In the genomic region with DNA sequence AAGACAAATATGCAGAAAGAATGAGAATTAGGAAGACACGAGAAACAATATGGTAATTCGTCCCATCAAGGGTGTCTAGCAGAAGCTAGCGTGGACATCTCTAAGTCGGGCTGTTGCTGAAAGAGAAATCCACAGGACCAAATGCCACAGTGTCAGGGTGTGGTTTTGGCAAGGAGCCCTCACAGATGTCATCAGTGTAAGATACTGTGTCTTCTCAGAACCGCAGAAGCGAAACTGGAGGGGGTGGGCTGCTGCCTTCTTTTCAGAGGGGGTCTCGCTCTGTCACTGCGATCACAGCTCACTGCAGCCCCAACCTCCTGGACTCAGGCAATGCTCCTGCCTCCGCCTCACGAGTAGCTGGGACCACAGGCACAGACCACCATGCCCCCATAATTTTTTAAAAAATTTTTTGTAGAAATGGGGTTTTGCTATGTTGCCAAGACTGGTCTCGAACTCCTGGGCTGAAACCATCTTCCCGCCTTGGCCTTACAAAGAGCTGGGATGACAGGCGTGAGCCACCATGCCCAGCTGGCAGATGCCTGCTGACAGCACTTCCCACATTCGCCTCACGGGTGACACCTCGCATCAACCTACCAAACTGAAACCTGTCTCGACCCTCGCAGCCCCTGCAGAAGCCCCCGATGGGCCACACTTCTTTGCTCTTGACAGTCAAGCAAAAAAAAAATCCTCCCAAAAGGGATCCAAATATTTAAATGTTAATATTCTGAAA, we compare ENCODE assay signal across 1 cellular context.
TF ChIP-seq lines count a peak whose summit lies in the region.

No MANE protein-coding gene starts in this region.

TF ChIP-seq in K562, 482 proteins besides CTCF, POLR2A, EP300 and RAD21:
- TF ChIP-seq POLR2G (IDR thresholded peaks at IDR 0.05; ENCODE audit: low read depth, low read length) (0 out of 2 replicates have a peak, but pooled peaks have one; percentile 8), ZNF79 (CRISPR knock-in tag; IDR thresholded peaks at IDR 0.05; ENCODE audit: low read depth) (no peak), HOXB6 (CRISPR knock-in tag; IDR thresholded peaks at IDR 0.05; ENCODE audit: borderline replicate concordance) (no peak)
- TF ChIP-seq, protein P1, sequence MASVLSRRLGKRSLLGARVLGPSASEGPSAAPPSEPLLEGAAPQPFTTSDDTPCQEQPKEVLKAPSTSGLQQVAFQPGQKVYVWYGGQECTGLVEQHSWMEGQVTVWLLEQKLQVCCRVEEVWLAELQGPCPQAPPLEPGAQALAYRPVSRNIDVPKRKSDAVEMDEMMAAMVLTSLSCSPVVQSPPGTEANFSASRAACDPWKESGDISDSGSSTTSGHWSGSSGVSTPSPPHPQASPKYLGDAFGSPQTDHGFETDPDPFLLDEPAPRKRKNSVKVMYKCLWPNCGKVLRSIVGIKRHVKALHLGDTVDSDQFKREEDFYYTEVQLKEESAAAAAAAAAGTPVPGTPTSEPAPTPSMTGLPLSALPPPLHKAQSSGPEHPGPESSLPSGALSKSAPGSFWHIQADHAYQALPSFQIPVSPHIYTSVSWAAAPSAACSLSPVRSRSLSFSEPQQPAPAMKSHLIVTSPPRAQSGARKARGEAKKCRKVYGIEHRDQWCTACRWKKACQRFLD (CRISPR knock-in tag; IDR thresholded peaks at IDR 0.05), result no peak
TF ChIP-seq in K562: peak in this region for 1.
